ENCODE assay signal across 25 cellular contexts in the genomic region with DNA sequence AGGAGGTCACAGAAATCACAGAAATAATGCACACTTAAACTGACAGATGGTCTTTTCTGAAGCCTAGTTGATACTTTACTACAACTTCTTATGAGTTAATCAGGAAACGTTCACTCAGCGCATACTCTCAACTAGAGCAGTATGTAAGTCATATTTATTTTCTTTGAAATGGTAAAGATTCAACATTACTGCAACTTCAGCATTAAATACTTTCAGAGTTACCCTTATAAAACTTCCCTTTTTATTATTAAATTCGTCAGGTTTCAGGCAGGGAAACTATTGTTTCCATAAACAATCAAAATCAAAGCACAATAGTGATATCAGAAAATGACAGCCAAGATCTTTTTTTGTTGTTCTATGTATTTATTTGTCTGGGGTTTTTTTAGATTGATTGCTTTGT.
"Had no signal": no experiment of that assay in that cellular context is flagged by ENCODE, and none has a peak within 500 bp of the region (broad histone marks: within the 10 kb centered on the region; RNA-seq: fewer than 3 reads in every experiment).

No MANE protein-coding gene starts in this region.

- FAIRE-seq: islet of Langerhans, keratinocyte had no signal

- H3K36me3 ChIP-seq: esophagus squamous epithelium, gastrocnemius medialis, heart right ventricle, left lung, lower lobe of right lung had no signal

- H3K9me3 ChIP-seq: esophagus squamous epithelium, gastrocnemius medialis, heart right ventricle, left lung, lower lobe of right lung, mucosa of descending colon had no signal

- H3K4me1 ChIP-seq: esophagus squamous epithelium, gastrocnemius medialis, heart right ventricle, left lung, lower lobe of right lung had no signal

- H3K27me3 ChIP-seq: esophagus squamous epithelium, gastrocnemius medialis, heart right ventricle, left lung had no signal

- H3K27ac ChIP-seq: epithelial cell of prostate, esophagus squamous epithelium, gastrocnemius medialis, heart right ventricle, left lung, lower lobe of right lung had no signal

- DNase-seq: cortex of kidney; effector CD8-positive, alpha-beta T cell; effector memory CD8-positive, alpha-beta T cell; endodermal cell; erythroblast; esophagus squamous epithelium; foreskin fibroblast; foreskin melanocyte; gastrocnemius medialis; glutamatergic neuron; head of caudate nucleus; heart right ventricle; hippocampal formation; left cardiac atrium; left lung; left ventricle myocardium superior; lower lobe of right lung; mesenchymal stem cell; mucosa of descending colon; naive B cell; naive thymus-derived CD8-positive, alpha-beta T cell had no signal

- ATAC-seq: effector memory CD8-positive, alpha-beta T cell; esophagus mucosa; gastrocnemius medialis; heart right ventricle; left cardiac atrium; left lung; left ventricle myocardium superior; lower lobe of right lung; mucosa of descending colon; naive thymus-derived CD8-positive, alpha-beta T cell had no signal

- H3K4me3 ChIP-seq: esophagus squamous epithelium, gastrocnemius medialis, heart right ventricle, left lung, lower lobe of right lung, mucosa of descending colon had no signal
